ENCODE assay signal across 1 cellular context in the genomic region with DNA sequence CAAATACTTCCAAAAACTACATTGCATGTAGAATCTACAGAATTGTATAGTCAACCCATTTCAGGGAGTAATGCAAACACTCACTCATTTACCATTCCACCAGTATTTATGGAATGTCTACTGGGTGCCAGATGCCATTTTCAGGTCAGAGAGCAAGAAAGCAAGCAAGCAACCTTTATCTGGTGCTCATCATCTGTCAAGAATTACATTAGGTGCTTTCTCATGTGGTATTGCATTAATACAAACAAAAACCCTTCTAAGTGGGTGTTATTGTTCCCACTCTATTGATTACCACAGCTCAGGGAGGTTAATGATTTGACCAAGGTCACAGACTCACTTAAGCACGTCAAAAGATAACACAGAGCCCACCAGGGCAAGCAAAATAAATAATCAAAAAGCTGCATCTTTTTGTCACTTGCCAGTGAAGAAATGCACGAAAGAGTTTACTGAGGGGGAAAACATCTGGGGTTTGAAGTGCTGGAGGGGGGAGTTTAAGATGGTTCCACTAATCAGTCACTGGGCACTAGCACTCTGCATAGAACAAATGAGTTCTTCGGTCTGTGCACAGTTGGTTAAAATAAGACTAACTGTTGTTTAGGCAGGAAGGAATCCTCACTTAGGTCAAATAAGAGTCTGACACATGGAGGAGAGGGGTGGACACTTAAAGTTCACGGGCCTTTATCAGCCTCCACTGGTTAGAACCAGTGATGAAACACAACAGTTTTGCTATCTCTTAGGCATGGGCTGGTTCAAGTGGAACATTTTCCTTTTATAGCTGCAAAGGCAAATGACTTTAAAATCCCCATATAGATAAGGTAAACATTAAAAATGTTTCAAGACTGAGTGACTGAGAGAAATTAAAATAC.
TF ChIP-seq lines count a peak whose summit lies in the region.

No MANE protein-coding gene starts in this region.

TF ChIP-seq in GM23338, 12 proteins besides CTCF, POLR2A, EP300 and RAD21 (continued from another document):
- no peak for TF ChIP-seq ETS1 (IDR thresholded peaks at IDR 0.05)
- TF ChIP-seq POLR2AphosphoS5 (IDR thresholded peaks at IDR 0.05; ENCODE audit: low read depth) = no peak
- TF ChIP-seq EZH2 (IDR thresholded peaks at IDR 0.05; ENCODE audit: low read depth, unreplicated experiment) = no peak
- no peak for TF ChIP-seq CREB1 (CRISPR knock-in tag; IDR thresholded peaks at IDR 0.05; ENCODE audit: low read depth)
- no peak for TF ChIP-seq STAT1 (IDR thresholded peaks at IDR 0.05; ENCODE audit: unreplicated experiment)
- no peak for TF ChIP-seq REST (IDR thresholded peaks at IDR 0.05; ENCODE audit: unreplicated experiment)
- TF ChIP-seq, protein P1, sequence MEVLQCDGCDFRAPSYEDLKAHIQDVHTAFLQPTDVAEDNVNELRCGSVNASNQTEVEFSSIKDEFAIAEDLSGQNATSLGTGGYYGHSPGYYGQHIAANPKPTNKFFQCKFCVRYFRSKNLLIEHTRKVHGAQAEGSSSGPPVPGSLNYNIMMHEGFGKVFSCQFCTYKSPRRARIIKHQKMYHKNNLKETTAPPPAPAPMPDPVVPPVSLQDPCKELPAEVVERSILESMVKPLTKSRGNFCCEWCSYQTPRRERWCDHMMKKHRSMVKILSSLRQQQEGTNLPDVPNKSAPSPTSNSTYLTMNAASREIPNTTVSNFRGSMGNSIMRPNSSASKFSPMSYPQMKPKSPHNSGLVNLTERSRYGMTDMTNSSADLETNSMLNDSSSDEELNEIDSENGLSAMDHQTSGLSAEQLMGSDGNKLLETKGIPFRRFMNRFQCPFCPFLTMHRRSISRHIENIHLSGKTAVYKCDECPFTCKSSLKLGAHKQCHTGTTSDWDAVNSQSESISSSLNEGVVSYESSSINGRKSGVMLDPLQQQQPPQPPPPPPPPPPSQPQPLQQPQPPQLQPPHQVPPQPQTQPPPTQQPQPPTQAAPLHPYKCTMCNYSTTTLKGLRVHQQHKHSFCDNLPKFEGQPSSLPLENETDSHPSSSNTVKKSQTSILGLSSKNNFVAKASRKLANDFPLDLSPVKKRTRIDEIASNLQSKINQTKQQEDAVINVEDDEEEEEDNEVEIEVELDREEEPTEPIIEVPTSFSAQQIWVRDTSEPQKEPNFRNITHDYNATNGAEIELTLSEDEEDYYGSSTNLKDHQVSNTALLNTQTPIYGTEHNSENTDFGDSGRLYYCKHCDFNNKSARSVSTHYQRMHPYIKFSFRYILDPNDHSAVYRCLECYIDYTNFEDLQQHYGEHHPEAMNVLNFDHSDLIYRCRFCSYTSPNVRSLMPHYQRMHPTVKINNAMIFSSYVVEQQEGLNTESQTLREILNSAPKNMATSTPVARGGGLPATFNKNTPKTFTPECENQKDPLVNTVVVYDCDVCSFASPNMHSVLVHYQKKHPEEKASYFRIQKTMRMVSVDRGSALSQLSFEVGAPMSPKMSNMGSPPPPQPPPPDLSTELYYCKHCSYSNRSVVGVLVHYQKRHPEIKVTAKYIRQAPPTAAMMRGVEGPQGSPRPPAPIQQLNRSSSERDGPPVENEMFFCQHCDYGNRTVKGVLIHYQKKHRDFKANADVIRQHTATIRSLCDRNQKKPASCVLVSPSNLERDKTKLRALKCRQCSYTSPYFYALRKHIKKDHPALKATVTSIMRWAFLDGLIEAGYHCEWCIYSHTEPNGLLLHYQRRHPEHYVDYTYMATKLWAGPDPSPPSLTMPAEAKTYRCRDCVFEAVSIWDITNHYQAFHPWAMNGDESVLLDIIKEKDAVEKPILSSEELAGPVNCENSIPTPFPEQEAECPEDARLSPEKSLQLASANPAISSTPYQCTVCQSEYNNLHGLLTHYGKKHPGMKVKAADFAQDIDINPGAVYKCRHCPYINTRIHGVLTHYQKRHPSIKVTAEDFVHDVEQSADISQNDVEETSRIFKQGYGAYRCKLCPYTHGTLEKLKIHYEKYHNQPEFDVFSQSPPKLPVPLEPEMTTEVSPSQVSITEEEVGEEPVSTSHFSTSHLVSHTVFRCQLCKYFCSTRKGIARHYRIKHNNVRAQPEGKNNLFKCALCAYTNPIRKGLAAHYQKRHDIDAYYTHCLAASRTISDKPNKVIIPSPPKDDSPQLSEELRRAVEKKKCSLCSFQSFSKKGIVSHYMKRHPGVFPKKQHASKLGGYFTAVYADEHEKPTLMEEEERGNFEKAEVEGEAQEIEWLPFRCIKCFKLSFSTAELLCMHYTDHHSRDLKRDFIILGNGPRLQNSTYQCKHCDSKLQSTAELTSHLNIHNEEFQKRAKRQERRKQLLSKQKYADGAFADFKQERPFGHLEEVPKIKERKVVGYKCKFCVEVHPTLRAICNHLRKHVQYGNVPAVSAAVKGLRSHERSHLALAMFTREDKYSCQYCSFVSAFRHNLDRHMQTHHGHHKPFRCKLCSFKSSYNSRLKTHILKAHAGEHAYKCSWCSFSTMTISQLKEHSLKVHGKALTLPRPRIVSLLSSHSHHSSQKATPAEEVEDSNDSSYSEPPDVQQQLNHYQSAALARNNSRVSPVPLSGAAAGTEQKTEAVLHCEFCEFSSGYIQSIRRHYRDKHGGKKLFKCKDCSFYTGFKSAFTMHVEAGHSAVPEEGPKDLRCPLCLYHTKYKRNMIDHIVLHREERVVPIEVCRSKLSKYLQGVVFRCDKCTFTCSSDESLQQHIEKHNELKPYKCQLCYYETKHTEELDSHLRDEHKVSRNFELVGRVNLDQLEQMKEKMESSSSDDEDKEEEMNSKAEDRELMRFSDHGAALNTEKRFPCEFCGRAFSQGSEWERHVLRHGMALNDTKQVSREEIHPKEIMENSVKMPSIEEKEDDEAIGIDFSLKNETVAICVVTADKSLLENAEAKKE (CRISPR knock-in tag; IDR thresholded peaks at IDR 0.05) = no peak
